17 cellular contexts compared by ENCODE assay signal in the genomic region with DNA sequence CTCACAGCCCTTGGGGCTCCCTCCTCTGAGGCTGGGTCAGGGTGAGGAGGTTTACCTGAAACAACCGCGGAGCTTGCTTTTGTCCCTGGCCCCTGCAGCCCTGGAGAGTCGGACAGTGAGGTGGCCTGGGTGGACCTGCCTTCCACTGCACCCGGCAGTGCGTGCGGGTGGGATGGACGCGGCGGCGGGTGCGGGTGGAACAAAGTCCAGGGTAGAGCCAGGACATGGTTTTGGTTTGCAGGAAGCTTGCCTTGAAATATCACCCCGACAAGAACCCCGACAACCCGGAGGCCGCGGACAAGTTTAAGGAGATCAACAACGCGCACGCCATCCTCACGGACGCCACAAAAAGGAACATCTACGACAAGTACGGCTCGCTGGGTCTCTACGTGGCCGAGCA. TPM values are rescaled to one million over a fixed set of nuclear protein-coding genes. Genes with fewer than 3 reads are reported as not detected.
DNase-seq lines count a peak whose midpoint lies in the region; ATAC-seq, FAIRE-seq and TF ChIP-seq lines count a peak whose summit lies in the region.
"Had no signal": no experiment of that assay in that cellular context is flagged by ENCODE, and none has a peak within 500 bp of the region (broad histone marks: within the 10 kb centered on the region; RNA-seq: fewer than 3 reads in every experiment).

No MANE protein-coding gene starts in this region.

- SMC1A ChIA-PET in GM12878 (lab: Charles Lee; ENCODE audit: uncharacterized antibody, unreplicated experiment): interaction anchor here (0.6 kb wide), 1 partner anchor 53 kb away, joined by 3 read pairs; no protein-coding TSS in a partner anchor

- no TSS peak for BruUV-seq in GM12878 (replicated peaks; lab: Mats Ljungman, UMichigan)

- H3K4me3 Mint-ChIP-seq in activated CD8-positive, alpha-beta T cell treated with anti-CD3 and anti-CD28 coated beads, Interleukin-2, amount 10 ng/mL, durations not matched to agents 7 days and 5 days: no peak overlapping the region
- no peak overlapping the region for H3K4me3 Mint-ChIP-seq in activated CD8-positive, alpha-beta T cell treated with anti-CD3 and anti-CD28 coated beads for 36 hours
- no peak overlapping the region for H3K4me3 Mint-ChIP-seq in mesothelial cell of epicardium
- H3K4me3 Mint-ChIP-seq: CD14-positive monocyte; CD4-positive, alpha-beta memory T cell; GM23338; HFFc6 had no signal

- H3K36me3 ChIP-seq in H7 (replicated peaks; ENCODE audit: control insufficient read depth, insufficient read depth, low read length) (peaks cover 11% of the 10 kb centered on the region), GM12878 (ENCODE audit: control insufficient read depth in 2 of 2, insufficient read depth in 2 of 2, low read length in 1 of 2) (peaks cover 14 to 29% of the 10 kb centered on the region in 2 experiments)

- H3K27ac Mint-ChIP-seq in activated CD8-positive, alpha-beta T cell treated with anti-CD3 and anti-CD28 coated beads, Interleukin-2, amount 10 ng/mL, durations not matched to agents 7 days and 5 days: peak overlapping the region; percentile 30
- H3K27ac Mint-ChIP-seq in activated CD8-positive, alpha-beta T cell treated with anti-CD3 and anti-CD28 coated beads for 36 hours: no peak overlapping the region
- H3K27ac Mint-ChIP-seq in mesothelial cell of epicardium: no peak overlapping the region
- H3K27ac Mint-ChIP-seq: GM23338, HFFc6 had no signal

- RAD21 ChIA-PET in GM12878 (lab: Charles Lee; ENCODE audit: unreplicated experiment): no interaction called here

- no peak overlapping the region for H3K27ac ChIP-seq in GM12878 (ENCODE audit: control insufficient read depth, insufficient read depth)

- no peaks in the 10 kb centered on the region for H3K27me3 ChIP-seq in H7 (ENCODE audit: control insufficient read depth, insufficient read depth, low read length)
- H3K27me3 ChIP-seq in GM12878 (replicated peaks in 1 of 2; ENCODE audit: control insufficient read depth in 2 of 2, insufficient read depth in 2 of 2, low read length in 1 of 2): no peaks in the 10 kb centered on the region
- H3K27me3 ChIP-seq: BLaER1 had no signal

- no peak for ATAC-seq in activated CD8-positive, alpha-beta T cell treated with anti-CD3 and anti-CD28 coated beads, Interleukin-2, amount 10 ng/mL, durations not matched to agents 7 days and 5 days
- ATAC-seq in activated CD8-positive, alpha-beta T cell treated with anti-CD3 and anti-CD28 coated beads for 36 hours: no peak
- ATAC-seq in GM12878 (no peak), HG02840 (IDR thresholded peaks at IDR 0.05; ENCODE audit: low FRiP score, unreplicated experiment) (no peak)
- ATAC-seq: GM23338, HCT116 had no signal

- H3K27me3 Mint-ChIP-seq in activated CD8-positive, alpha-beta T cell treated with anti-CD3 and anti-CD28 coated beads, Interleukin-2, amount 10 ng/mL, durations not matched to agents 7 days and 5 days (ENCODE audit: low read depth): no peaks in the 10 kb centered on the region
- no peaks in the 10 kb centered on the region for H3K27me3 Mint-ChIP-seq in activated CD8-positive, alpha-beta T cell treated with anti-CD3 and anti-CD28 coated beads for 36 hours
- H3K27me3 Mint-ChIP-seq in mesothelial cell of epicardium (ENCODE audit: low read depth): no peaks in the 10 kb centered on the region
- H3K27me3 Mint-ChIP-seq: CD4-positive, alpha-beta memory T cell had no signal

- H4K20me1 ChIP-seq in GM12878 (ENCODE audit: control insufficient read depth, insufficient read depth): no peaks in the 10 kb centered on the region

- no peak for TF ChIP-seq EP300 in GM12878 (IDR thresholded peaks at IDR 0.05; ENCODE audit: borderline replicate concordance in 1 of 2, control insufficient read depth in 1 of 2, low read depth in 2 of 2, low read length in 2 of 2)

- no peak overlapping the region for H3K4me2 ChIP-seq in GM12878 (ENCODE audit: control insufficient read depth, insufficient read depth)
- H3K4me2 ChIP-seq: GM23338 had no signal

- WGBS in GM12878 (ENCODE audit: insufficient coverage, insufficient replicate concordance, low lambda C conversion rate, missing lambda C conversion rate): 96% methylated on average over 26 of the region's 26 CpGs

- no peak for TF ChIP-seq RAD21 in GM12878 (IDR thresholded peaks at IDR 0.05; ENCODE audit: insufficient read depth, low read depth, low read length)

- H2AFZ ChIP-seq in GM12878 (ENCODE audit: control insufficient read depth, low read depth, low read length): no peak overlapping the region
- H2AFZ ChIP-seq: GM23338 had no signal

- intact Hi-C loops in activated CD8-positive, alpha-beta T cell treated with anti-CD3 and anti-CD28 coated beads for 36 hours (cut with micrococcal nuclease): no loop called here
- intact Hi-C loops in GM12878 (cut with micrococcal nuclease; ENCODE audit: unreplicated experiment): no loop called here

- no peak for FAIRE-seq in GM12878 (lab: Jason Lieb, UNC)
- FAIRE-seq: H54 had no signal

- no peak for TF ChIP-seq CTCF in activated CD8-positive, alpha-beta T cell treated with anti-CD3 and anti-CD28 coated beads for 36 hours (IDR thresholded peaks at IDR 0.05)
- TF ChIP-seq CTCF in GM12878 (IDR thresholded peaks at IDR 0.05 in 2 of 3, conservative IDR thresholded peaks at IDR 0.05 in 1 of 3; ENCODE audit: control insufficient read depth in 2 of 3, extremely low read depth in 1 of 3, insufficient read depth in 1 of 3, low read depth in 3 of 3, low read length in 3 of 3) (no peak), mesothelial cell of epicardium (IDR thresholded peaks at IDR 0.05; ENCODE audit: unreplicated experiment) (no peak)

- H3K79me2 ChIP-seq in GM12878 (ENCODE audit: control insufficient read depth, insufficient read depth, low read length): no peaks in the 10 kb centered on the region

- H3K4me3 ChIP-seq in H7 (ENCODE audit: insufficient read depth, low read depth, low read length): no peak overlapping the region
- no peak overlapping the region for H3K4me3 ChIP-seq in GM12878
- H3K4me3 ChIP-seq: BLaER1, GM23338 had no signal

- 0 out of 2 replicates have a peak, but pooled peaks have one; percentile 1 for TF ChIP-seq POLR2A in GM12878 (IDR thresholded peaks at IDR 0.05; ENCODE audit: low read depth, low read length)

- POLR2A ChIA-PET in activated CD8-positive, alpha-beta T cell treated with anti-CD3 and anti-CD28 coated beads, Interleukin-2, amount 10 ng/mL, durations not matched to agents 7 days and 5 days (lab: Charles Lee): interaction anchor here (0.6 kb wide), 1 partner anchor 14 kb away, joined by 4 read pairs; no protein-coding TSS in a partner anchor
- POLR2A ChIA-PET in activated CD8-positive, alpha-beta T cell treated with anti-CD3 and anti-CD28 coated beads for 36 hours (lab: Charles Lee): no interaction called here
- POLR2A ChIA-PET in GM12878 (lab: Charles Lee): no interaction called here

- no peak overlapping the region for H3K9ac ChIP-seq in GM12878 (ENCODE audit: control insufficient read depth, insufficient read depth, low read length)
- H3K9ac ChIP-seq: BLaER1 had no signal

- H3K9me3 ChIP-seq in GM12878 (replicated peaks; ENCODE audit: control insufficient read depth, insufficient read depth, low read length): no peaks in the 10 kb centered on the region
- H3K9me3 ChIP-seq: BLaER1 had no signal

- no peak for DNase-seq in activated CD8-positive, alpha-beta T cell treated with anti-CD3 and anti-CD28 coated beads, Interleukin-2, amount 10 ng/mL, durations not matched to agents 7 days and 5 days
- no peak for DNase-seq in activated CD8-positive, alpha-beta T cell treated with anti-CD3 and anti-CD28 coated beads for 36 hours
- DNase-seq in H7 (peak; percentile 40), GM12878 (ENCODE audit: low read depth, low spot score) (no peak), mesothelial cell of epicardium (ENCODE audit: low spot score in 2 of 2, unreplicated experiment in 2 of 2) (no peak)
- DNase-seq: 8988T; CD4-positive, alpha-beta memory T cell; DMS153; DMS79; GDM1; HFFc6 had no signal

- in situ Hi-C loops in GM12878 (cut with MboI): no loop called here

- CTCF ChIA-PET in activated CD8-positive, alpha-beta T cell treated with anti-CD3 and anti-CD28 coated beads, Interleukin-2, amount 10 ng/mL, durations not matched to agents 7 days and 5 days (lab: Charles Lee): no interaction called here
- CTCF ChIA-PET in activated CD8-positive, alpha-beta T cell treated with anti-CD3 and anti-CD28 coated beads for 36 hours (lab: Charles Lee): no interaction called here
- CTCF ChIA-PET in GM12878 (lab: Yijun Ruan, JAX): no interaction called here

- H3K9me3 Mint-ChIP-seq in activated CD8-positive, alpha-beta T cell treated with anti-CD3 and anti-CD28 coated beads, Interleukin-2, amount 10 ng/mL, durations not matched to agents 7 days and 5 days (ENCODE audit: insufficient read depth): no peaks in the 10 kb centered on the region
- no peaks in the 10 kb centered on the region for H3K9me3 Mint-ChIP-seq in activated CD8-positive, alpha-beta T cell treated with anti-CD3 and anti-CD28 coated beads for 36 hours
- no peaks in the 10 kb centered on the region for H3K9me3 Mint-ChIP-seq in mesothelial cell of epicardium
- H3K9me3 Mint-ChIP-seq: CD4-positive, alpha-beta memory T cell; GM23338; HFFc6 had no signal

- H3K4me1 ChIP-seq in GM12878 (ENCODE audit: control insufficient read depth, insufficient read depth, low read length): no peaks in the 10 kb centered on the region

- peaks cover 6% of the 10 kb centered on the region for H3K4me1 Mint-ChIP-seq in activated CD8-positive, alpha-beta T cell treated with anti-CD3 and anti-CD28 coated beads, Interleukin-2, amount 10 ng/mL, durations not matched to agents 7 days and 5 days (ENCODE audit: low read depth)
- H3K4me1 Mint-ChIP-seq in activated CD8-positive, alpha-beta T cell treated with anti-CD3 and anti-CD28 coated beads for 36 hours (ENCODE audit: low read depth): no peaks in the 10 kb centered on the region
- H3K4me1 Mint-ChIP-seq in mesothelial cell of epicardium: peaks cover 2% of the 10 kb centered on the region
- H3K4me1 Mint-ChIP-seq: CD14-positive monocyte, GM23338 had no signal

- peaks cover 57% of the 10 kb centered on the region for H3K36me3 Mint-ChIP-seq in activated CD8-positive, alpha-beta T cell treated with anti-CD3 and anti-CD28 coated beads, Interleukin-2, amount 10 ng/mL, durations not matched to agents 7 days and 5 days (ENCODE audit: low read depth)
- H3K36me3 Mint-ChIP-seq in activated CD8-positive, alpha-beta T cell treated with anti-CD3 and anti-CD28 coated beads for 36 hours (ENCODE audit: low read depth): peaks cover 34% of the 10 kb centered on the region
- peaks cover 29% of the 10 kb centered on the region for H3K36me3 Mint-ChIP-seq in mesothelial cell of epicardium

RNA-seq across cellular contexts. Expression of gene UCKL1, which starts 27.1 kb away (rescaled TPM):
- 10 to 100 TPM; 41.1 to 45.4 TPM for total RNA-seq in activated CD8-positive, alpha-beta T cell treated with anti-CD3 and anti-CD28 coated beads, Interleukin-2, amount 10 ng/mL, durations not matched to agents 7 days and 5 days
- total RNA-seq in activated CD8-positive, alpha-beta T cell treated with anti-CD3 and anti-CD28 coated beads for 36 hours: 10 to 100 TPM; 31.5 to 32.6 TPM
- total RNA-seq in H7 (2014; rRNA removed; shearing (Covaris generic)): 21.8 and 26.6 TPM in 2 replicates
- 58.9 and 62.6 TPM in 2 replicates for total RNA-seq in GM12878 (2013; cell fraction: nucleolus; rRNA removed)
- total RNA-seq in GM12878 (2014; rRNA removed) (17.5 and 23.6 TPM in 2 replicates), GM12878 (2014; rRNA removed; fragmentation: Illumina TruSeq; extraction: Trizol) (11.0 and 13.2 TPM in 2 replicates), GM12878 (2021) (30.0 and 36.3 TPM in 2 replicates), mesothelial cell of epicardium (56.8 to 60.0 TPM (median 58.0 TPM) in 3 replicates)
- 10.2 TPM for polyA plus RNA-seq in GM12878 (2011; ENCODE audit: low read depth)
- polyA plus RNA-seq in GM12878 (2011; rRNA removed) (10.9 and 26.0 TPM in 2 replicates), GM12878 (2014; fragmentation: Illumina TruSeq; extraction: Trizol) (5.6 and 13.4 TPM in 2 replicates), GM12878 (2014; fragmentation: Nextera tagmentation; extraction: Ambion mirVana) (1 to 10 TPM; 2.4 to 7.9 TPM), GM12878 (2014; rRNA removed) (34.4 and 42.5 TPM in 2 replicates), GM12878 (2016; fragmentation: Nextera tagmentation; extraction: Ambion mirVana) (10 to 100 TPM; 27.9 to 30.8 TPM)
- polyA plus RNA-seq in GM12878 (2011; cell fraction: cytosol; rRNA removed): 34.7 and 54.2 TPM in 2 replicates
- polyA plus RNA-seq in GM12878 (2011; cell fraction: nucleus; rRNA removed): 190 and 213 TPM in 2 replicates
- polyA plus RNA-seq in GM12878 (2012): 22.7 and 27.4 TPM in 2 replicates
- polyA minus RNA-seq in GM12878 (2011; rRNA and poly(A)+ RNA removed): 21.1 and 31.2 TPM in 2 replicates
- 9.9 and 11.3 TPM in 2 replicates for polyA minus RNA-seq in GM12878 (2011; cell fraction: cytosol; rRNA and poly(A)+ RNA removed)
- polyA minus RNA-seq in GM12878 (2011; cell fraction: nucleus; rRNA and poly(A)+ RNA removed): 26.1 and 40.2 TPM in 2 replicates

RNA-seq across cellular contexts. Expression of gene DNAJC5, which starts 34.1 kb away (rescaled TPM):
- total RNA-seq in activated CD8-positive, alpha-beta T cell treated with anti-CD3 and anti-CD28 coated beads, Interleukin-2, amount 10 ng/mL, durations not matched to agents 7 days and 5 days: 10 to 100 TPM; 47.3 to 48.1 TPM
- total RNA-seq in activated CD8-positive, alpha-beta T cell treated with anti-CD3 and anti-CD28 coated beads for 36 hours: 10 to 100 TPM; 32.2 to 32.5 TPM
- 29.2 and 30.8 TPM in 2 replicates for total RNA-seq in H7 (2014; rRNA removed; shearing (Covaris generic))
- 32.0 and 39.1 TPM in 2 replicates for total RNA-seq in GM12878 (2013; cell fraction: nucleolus; rRNA removed)
- total RNA-seq in GM12878 (2014; rRNA removed) (33.7 and 36.0 TPM in 2 replicates), GM12878 (2014; rRNA removed; fragmentation: Illumina TruSeq; extraction: Trizol) (16.9 and 17.9 TPM in 2 replicates), GM12878 (2021) (34.6 and 36.8 TPM in 2 replicates), mesothelial cell of epicardium (40.6 to 43.2 TPM (median 41.6 TPM) in 3 replicates)
- 10.2 TPM for polyA plus RNA-seq in GM12878 (2011; ENCODE audit: low read depth)
- polyA plus RNA-seq in GM12878 (2011; rRNA removed) (13.2 and 20.6 TPM in 2 replicates), GM12878 (2014; fragmentation: Illumina TruSeq; extraction: Trizol) (6.1 and 16.0 TPM in 2 replicates), GM12878 (2014; fragmentation: Nextera tagmentation; extraction: Ambion mirVana) (1 to 10 TPM in 1 of 2 experiments, under 1 TPM in 1; 0.69 to 1.6 TPM), GM12878 (2014; rRNA removed) (27.8 and 31.8 TPM in 2 replicates), GM12878 (2016; fragmentation: Nextera tagmentation; extraction: Ambion mirVana) (10 to 100 TPM; 11.7 to 16.0 TPM)
- 29.7 and 34.3 TPM in 2 replicates for polyA plus RNA-seq in GM12878 (2011; cell fraction: cytosol; rRNA removed)
- 34.3 and 39.2 TPM in 2 replicates for polyA plus RNA-seq in GM12878 (2011; cell fraction: nucleus; rRNA removed)
- 20.7 and 21.7 TPM in 2 replicates for polyA plus RNA-seq in GM12878 (2012)
- 22.3 and 37.0 TPM in 2 replicates for polyA minus RNA-seq in GM12878 (2011; rRNA and poly(A)+ RNA removed)
- polyA minus RNA-seq in GM12878 (2011; cell fraction: cytosol; rRNA and poly(A)+ RNA removed): 13.5 and 16.1 TPM in 2 replicates
- polyA minus RNA-seq in GM12878 (2011; cell fraction: nucleus; rRNA and poly(A)+ RNA removed): 7.3 and 14.4 TPM in 2 replicates

RNA-seq across cellular contexts. Expression of gene ZNF512B, which starts 40.7 kb away (rescaled TPM):
- 10 to 100 TPM; 12.0 to 12.1 TPM for total RNA-seq in activated CD8-positive, alpha-beta T cell treated with anti-CD3 and anti-CD28 coated beads, Interleukin-2, amount 10 ng/mL, durations not matched to agents 7 days and 5 days
- total RNA-seq in activated CD8-positive, alpha-beta T cell treated with anti-CD3 and anti-CD28 coated beads for 36 hours: 1 to 10 TPM; 7.5 to 8.6 TPM
- 13.3 and 15.5 TPM in 2 replicates for total RNA-seq in H7 (2014; rRNA removed; shearing (Covaris generic))
- total RNA-seq in GM12878 (2013; cell fraction: nucleolus; rRNA removed): 16.9 and 19.5 TPM in 2 replicates
- total RNA-seq in GM12878 (2014; rRNA removed): 11.2 and 12.1 TPM in 2 replicates
- total RNA-seq in GM12878 (2014; rRNA removed; fragmentation: Illumina TruSeq; extraction: Trizol): 5.2 and 5.6 TPM in 2 replicates
- total RNA-seq in GM12878 (2021): 21.2 and 23.9 TPM in 2 replicates
- polyA plus RNA-seq in GM12878 (2011; ENCODE audit: low read depth): 4.3 TPM
- 1.8 and 2.8 TPM in 2 replicates for polyA plus RNA-seq in GM12878 (2011; rRNA removed)
- polyA plus RNA-seq in GM12878 (2011; cell fraction: cytosol; rRNA removed): 4.7 and 6.6 TPM in 2 replicates
- 39.6 and 50.7 TPM in 2 replicates for polyA plus RNA-seq in GM12878 (2011; cell fraction: nucleus; rRNA removed)
- 11.0 and 14.2 TPM in 2 replicates for polyA plus RNA-seq in GM12878 (2012)
- 2.0 and 5.1 TPM in 2 replicates for polyA plus RNA-seq in GM12878 (2014; fragmentation: Illumina TruSeq; extraction: Trizol)
- polyA plus RNA-seq in GM12878 (2014; fragmentation: Nextera tagmentation; extraction: Ambion mirVana): under 1 TPM; 0.06 to 0.09 TPM
- 12.2 and 15.2 TPM in 2 replicates for polyA plus RNA-seq in GM12878 (2014; rRNA removed)
- 1 to 10 TPM; 1.1 to 1.6 TPM for polyA plus RNA-seq in GM12878 (2016; fragmentation: Nextera tagmentation; extraction: Ambion mirVana)
- 1.8 and 4.2 TPM in 2 replicates for polyA minus RNA-seq in GM12878 (2011; rRNA and poly(A)+ RNA removed)
- 2.4 and 2.7 TPM in 2 replicates for polyA minus RNA-seq in GM12878 (2011; cell fraction: cytosol; rRNA and poly(A)+ RNA removed)
- polyA minus RNA-seq in GM12878 (2011; cell fraction: nucleus; rRNA and poly(A)+ RNA removed): 4.0 and 6.9 TPM in 2 replicates
- total RNA-seq in mesothelial cell of epicardium: 60.0 to 62.0 TPM (median 61.0 TPM) in 3 replicates

RNA-seq across cellular contexts. Expression of gene SAMD10, which starts 50.4 kb away (rescaled TPM):
- 10 to 100 TPM; 12.0 to 12.5 TPM for total RNA-seq in activated CD8-positive, alpha-beta T cell treated with anti-CD3 and anti-CD28 coated beads, Interleukin-2, amount 10 ng/mL, durations not matched to agents 7 days and 5 days
- 10 to 100 TPM; 17.4 to 17.5 TPM for total RNA-seq in activated CD8-positive, alpha-beta T cell treated with anti-CD3 and anti-CD28 coated beads for 36 hours
- 3.8 and 5.7 TPM in 2 replicates for total RNA-seq in H7 (2014; rRNA removed; shearing (Covaris generic))
- 118 and 125 TPM in 2 replicates for total RNA-seq in GM12878 (2013; cell fraction: nucleolus; rRNA removed)
- 20.2 and 23.9 TPM in 2 replicates for total RNA-seq in GM12878 (2014; rRNA removed)
- total RNA-seq in GM12878 (2014; rRNA removed; fragmentation: Illumina TruSeq; extraction: Trizol): 7.3 and 9.1 TPM in 2 replicates
- total RNA-seq in GM12878 (2021): 42.1 and 42.7 TPM in 2 replicates
- 26.5 TPM for polyA plus RNA-seq in GM12878 (2011; ENCODE audit: low read depth)
- polyA plus RNA-seq in GM12878 (2011; rRNA removed): 14.1 and 28.4 TPM in 2 replicates
- 45.8 and 64.7 TPM in 2 replicates for polyA plus RNA-seq in GM12878 (2011; cell fraction: cytosol; rRNA removed)
- polyA plus RNA-seq in GM12878 (2011; cell fraction: nucleus; rRNA removed): 503 and 608 TPM in 2 replicates
- polyA plus RNA-seq in GM12878 (2012): 51.9 and 72.0 TPM in 2 replicates
- polyA plus RNA-seq in GM12878 (2014; fragmentation: Illumina TruSeq; extraction: Trizol): 4.7 and 16.3 TPM in 2 replicates
- polyA plus RNA-seq in GM12878 (2014; fragmentation: Nextera tagmentation; extraction: Ambion mirVana): 1 to 10 TPM; 1.3 to 3.5 TPM
- 51.4 and 52.0 TPM in 2 replicates for polyA plus RNA-seq in GM12878 (2014; rRNA removed)
- polyA plus RNA-seq in GM12878 (2016; fragmentation: Nextera tagmentation; extraction: Ambion mirVana): 10 to 100 TPM; 16.1 to 19.5 TPM
- polyA minus RNA-seq in GM12878 (2011; rRNA and poly(A)+ RNA removed): 4.3 and 15.1 TPM in 2 replicates
- 12.4 and 12.9 TPM in 2 replicates for polyA minus RNA-seq in GM12878 (2011; cell fraction: cytosol; rRNA and poly(A)+ RNA removed)
- 18.6 and 20.6 TPM in 2 replicates for polyA minus RNA-seq in GM12878 (2011; cell fraction: nucleus; rRNA and poly(A)+ RNA removed)
- 10.3 to 11.7 TPM (median 11.4 TPM) in 3 replicates for total RNA-seq in mesothelial cell of epicardium

RNA-seq across cellular contexts. Expression of gene PRPF6, which starts 51.9 kb away (rescaled TPM):
- 10 to 100 TPM; 64.7 to 68.3 TPM for total RNA-seq in activated CD8-positive, alpha-beta T cell treated with anti-CD3 and anti-CD28 coated beads, Interleukin-2, amount 10 ng/mL, durations not matched to agents 7 days and 5 days
- 10 to 100 TPM; 53.0 to 55.5 TPM for total RNA-seq in activated CD8-positive, alpha-beta T cell treated with anti-CD3 and anti-CD28 coated beads for 36 hours
- 70.8 and 75.3 TPM in 2 replicates for total RNA-seq in H7 (2014; rRNA removed; shearing (Covaris generic))
- 134 and 156 TPM in 2 replicates for total RNA-seq in GM12878 (2013; cell fraction: nucleolus; rRNA removed)
- total RNA-seq in GM12878 (2014; rRNA removed): 57.6 and 62.5 TPM in 2 replicates
- total RNA-seq in GM12878 (2014; rRNA removed; fragmentation: Illumina TruSeq; extraction: Trizol): 66.1 and 72.2 TPM in 2 replicates
- total RNA-seq in GM12878 (2021): 100 and 102 TPM in 2 replicates
- polyA plus RNA-seq in GM12878 (2011; ENCODE audit: low read depth): 52.6 TPM
- polyA plus RNA-seq in GM12878 (2011; rRNA removed): 33.4 and 52.7 TPM in 2 replicates
- polyA plus RNA-seq in GM12878 (2011; cell fraction: cytosol; rRNA removed): 56.1 and 59.7 TPM in 2 replicates
- polyA plus RNA-seq in GM12878 (2011; cell fraction: nucleus; rRNA removed): 68.3 and 113 TPM in 2 replicates
- 74.7 and 84.6 TPM in 2 replicates for polyA plus RNA-seq in GM12878 (2012)
- polyA plus RNA-seq in GM12878 (2014; fragmentation: Illumina TruSeq; extraction: Trizol): 53.4 and 73.9 TPM in 2 replicates
- polyA plus RNA-seq in GM12878 (2014; fragmentation: Nextera tagmentation; extraction: Ambion mirVana): 10 to 100 TPM in 1 of 2 experiments, 1 to 10 TPM in 1; 5.0 to 10.7 TPM
- polyA plus RNA-seq in GM12878 (2014; rRNA removed): 70.4 and 71.9 TPM in 2 replicates
- 100 to 1,000 TPM in 1 of 2 experiments, 10 to 100 TPM in 1; 97.9 to 102 TPM for polyA plus RNA-seq in GM12878 (2016; fragmentation: Nextera tagmentation; extraction: Ambion mirVana)
- polyA minus RNA-seq in GM12878 (2011; rRNA and poly(A)+ RNA removed): 56.6 and 60.4 TPM in 2 replicates
- polyA minus RNA-seq in GM12878 (2011; cell fraction: cytosol; rRNA and poly(A)+ RNA removed): 25.3 and 31.2 TPM in 2 replicates
- 22.7 and 36.7 TPM in 2 replicates for polyA minus RNA-seq in GM12878 (2011; cell fraction: nucleus; rRNA and poly(A)+ RNA removed)
- total RNA-seq in mesothelial cell of epicardium: 65.2 to 68.2 TPM (median 65.9 TPM) in 3 replicates
